Comparison of ENCODE assay signal across 14 cellular contexts in genomic region chr11:12162652-12163051, GRCh38. TPM values are rescaled to one million over a fixed set of nuclear protein-coding genes. Genes with fewer than 3 reads are reported as not detected.
DNase-seq lines count a peak whose midpoint lies in the region; ATAC-seq and TF ChIP-seq lines count a peak whose summit lies in the region.
"Had no signal": no experiment of that assay in that cellular context is flagged by ENCODE, and none has a peak within 500 bp of the region (broad histone marks: within the 10 kb centered on the region; RNA-seq: fewer than 3 reads in every experiment).

No MANE protein-coding gene starts in this region.

- TF ChIP-seq CTCF in heart right ventricle (IDR thresholded peaks at IDR 0.05) (no peak), lower lobe of right lung (IDR thresholded peaks at IDR 0.05) (no peak), upper lobe of left lung (IDR thresholded peaks at IDR 0.05) (no peak)

- no peak overlapping the region for H3K4me3 Mint-ChIP-seq in activated CD4-positive, alpha-beta T cell treated with anti-CD3 and anti-CD28 coated beads for 36 hours

- H3K27ac ChIP-seq in heart right ventricle (peak overlapping the region; percentile 63 to 95 (median 87)), angular gyrus (ENCODE audit: low read depth, low read length) (peak overlapping the region; percentile 2), lower lobe of right lung (peak overlapping the region; percentile 41), upper lobe of left lung (peak overlapping the region; percentile 8 to 52 (median 48))
- H3K27ac ChIP-seq: neutrophil had no signal

- peaks cover 28 to 100% (median 93%) of the 10 kb centered on the region in 9 donors for H3K4me1 ChIP-seq in heart right ventricle
- peaks cover 65% of the 10 kb centered on the region for H3K4me1 ChIP-seq in lower lobe of right lung
- peaks cover 35 to 54% (median 44%) of the 10 kb centered on the region in 4 donors for H3K4me1 ChIP-seq in upper lobe of left lung

- DNase-seq in heart right ventricle (no peak), Right ventricle myocardium superior (no peak), lower lobe of right lung (no peak), upper lobe of left lung (no peak), HuH-7 (ENCODE audit: low spot score) (no peak), NCI-H2171 treated with DMSO at 0.1 percent for 48 hours (lab: John Stamatoyannopoulos, UW) (no peak)
- no peak for DNase-seq in activated CD4-positive, alpha-beta T cell treated with anti-CD3 and anti-CD28 coated beads for 36 hours
- DNase-seq: left colon; NCI-H1105; NCI-H510A treated with DMSO at 0.1 percent for 48 hours; RPMI8226; stimulated activated CD4-positive, alpha-beta T cell treated with anti-CD3 and anti-CD28 coated beads, Interleukin-12 subunit alpha, Interleukin-12 subunit beta, amount 100 ng/mL, for 4 hours had no signal

- WGBS in heart right ventricle, 2 donors = 96 to 100% methylated on average over 1 of the region's 1 CpG
- 100% methylated on average over 1 of the region's 1 CpG for WGBS in upper lobe of left lung, 2 donors

- no peaks in the 10 kb centered on the region for H3K27me3 Mint-ChIP-seq in activated CD4-positive, alpha-beta T cell treated with anti-CD3 and anti-CD28 coated beads for 36 hours

- ATAC-seq in heart right ventricle (no peak), Right ventricle myocardium superior (ENCODE audit: poor library complexity) (no peak), lower lobe of right lung (no peak), upper lobe of left lung (ENCODE audit: low FRiP score in 2 of 2) (no peak)
- ATAC-seq in activated CD4-positive, alpha-beta T cell treated with anti-CD3 and anti-CD28 coated beads for 36 hours = no peak

- no peaks in the 10 kb centered on the region for H3K27me3 ChIP-seq in heart right ventricle
- no peaks in the 10 kb centered on the region for H3K27me3 ChIP-seq in lower lobe of right lung (ENCODE audit: low read depth)
- no peaks in the 10 kb centered on the region for H3K27me3 ChIP-seq in upper lobe of left lung
- H3K27me3 ChIP-seq: neutrophil had no signal

- no peaks in the 10 kb centered on the region for H3K9me3 ChIP-seq in heart right ventricle
- no peaks in the 10 kb centered on the region for H3K9me3 ChIP-seq in lower lobe of right lung
- no peaks in the 10 kb centered on the region for H3K9me3 ChIP-seq in upper lobe of left lung
- H3K9me3 ChIP-seq: neutrophil had no signal

- TF ChIP-seq EP300 in upper lobe of left lung (IDR thresholded peaks at IDR 0.05) = no peak

- CTCF ChIA-PET in activated CD4-positive, alpha-beta T cell treated with anti-CD3 and anti-CD28 coated beads for 36 hours (lab: Charles Lee) = interaction anchor here (1.0 to 1.7 kb wide), 2 partner anchors 73 to 112 kb away, joined by 3 to 7 read pairs; no protein-coding TSS in a partner anchor

- H3K9me3 Mint-ChIP-seq in activated CD4-positive, alpha-beta T cell treated with anti-CD3 and anti-CD28 coated beads for 36 hours (ENCODE audit: low read depth) = no peaks in the 10 kb centered on the region

- intact Hi-C loops in heart right ventricle (cut with DNase I) = loop anchor here in 4 of 10 donors (5.0 to 10.0 kb wide), 6 partner anchors 40 to 75 kb away; partner anchors contain the start of gene MICAL2 (in 1 of the 4)
- intact Hi-C loops in Right ventricle myocardium superior (cut with DNase I) = loop anchor here (10.0 kb wide), 1 partner anchor 62 kb away; no protein-coding TSS in a partner anchor
- intact Hi-C loops in lower lobe of right lung (cut with DNase I) = no loop called here
- intact Hi-C loops in activated CD4-positive, alpha-beta T cell treated with anti-CD3 and anti-CD28 coated beads for 36 hours (cut with DNase I, micrococcal nuclease) = loop anchor here in 1 of 2 experiments (5.0 kb wide), 1 partner anchor 120 kb away; no protein-coding TSS in a partner anchor

- TF ChIP-seq POLR2A in upper lobe of left lung (IDR thresholded peaks at IDR 0.05) = no peak

- POLR2A ChIA-PET in activated CD4-positive, alpha-beta T cell treated with anti-CD3 and anti-CD28 coated beads for 36 hours (lab: Charles Lee) = interaction anchor here (2.3 kb wide), 1 partner anchor 12 kb away, joined by 15 read pairs; no protein-coding TSS in a partner anchor

- H3K4me1 Mint-ChIP-seq in activated CD4-positive, alpha-beta T cell treated with anti-CD3 and anti-CD28 coated beads for 36 hours = peaks cover 58% of the 10 kb centered on the region

- H3K36me3 Mint-ChIP-seq in activated CD4-positive, alpha-beta T cell treated with anti-CD3 and anti-CD28 coated beads for 36 hours (ENCODE audit: low read depth) = peaks cover 20% of the 10 kb centered on the region

- H3K36me3 ChIP-seq in heart right ventricle (peaks cover 0 to 36% (median 3%) of the 10 kb centered on the region in 9 donors), lower lobe of right lung (peaks cover 26% of the 10 kb centered on the region), upper lobe of left lung (peaks cover 4 to 22% (median 10%) of the 10 kb centered on the region in 4 donors)

- H3K27ac Mint-ChIP-seq in activated CD4-positive, alpha-beta T cell treated with anti-CD3 and anti-CD28 coated beads for 36 hours = no peak overlapping the region

- H3K4me3 ChIP-seq in heart right ventricle (peak overlapping the region in 1 of 10 donors; percentile 2), lower lobe of right lung (no peak overlapping the region), upper lobe of left lung (no peak overlapping the region)

RNA-seq across cellular contexts. Expression of gene MICAL2, which starts 52.3 kb away (rescaled TPM):
- total RNA-seq in heart right ventricle = 10 to 100 TPM; 38.1 to 95.7 (median 72.7) TPM
- 10 to 100 TPM; 32.5 to 57.9 TPM for polyA plus RNA-seq in heart right ventricle
- 34.8 TPM for total RNA-seq in Right ventricle myocardium superior
- total RNA-seq in lower lobe of right lung = 127 TPM
- 100 to 1,000 TPM; 138 to 327 (median 175) TPM for total RNA-seq in upper lobe of left lung
- total RNA-seq in activated CD4-positive, alpha-beta T cell treated with anti-CD3 and anti-CD28 coated beads for 36 hours = 100 to 1,000 TPM; 186 to 207 TPM

Comparison
In these comparisons a context has a peak if more than half of its experiments do, and no peak if none do; other contexts are left out.
1. H3K27ac ChIP-seq: peak in every context shown above with its lines; median percentile 87 in heart right ventricle; 48 in upper lobe of left lung; 41 in lower lobe of right lung; 2 in angular gyrus.